ENCODE assay signal across 10 cellular contexts in genomic region chr6:170296423-170296745, GRCh38. TPM values are rescaled to one million over a fixed set of nuclear protein-coding genes. Genes with fewer than 3 reads are reported as not detected.
A peak's percentile ranks its signal among the peaks of the same experiment; 100 is the strongest.
DNase-seq lines count a peak whose midpoint lies in the region; ATAC-seq and TF ChIP-seq lines count a peak whose summit lies in the region.
"Had no signal": no experiment of that assay in that cellular context is flagged by ENCODE, and none has a peak within 500 bp of the region (broad histone marks: within the 10 kb centered on the region; RNA-seq: fewer than 3 reads in every experiment).

No MANE protein-coding gene starts in this region.

- no peaks in the 10 kb centered on the region for H3K36me3 Mint-ChIP-seq in MCF 10A (ENCODE audit: insufficient read depth, unreplicated experiment)
- H3K36me3 Mint-ChIP-seq in naive thymus-derived CD8-positive, alpha-beta T cell, result peaks cover 0 to 5% (median under 1%) of the 10 kb centered on the region in 3 donors

- H4K5ac ChIP-seq in mesendoderm (ENCODE audit: low read length), result no peak overlapping the region

- H3K4me1 Mint-ChIP-seq in MCF 10A (ENCODE audit: insufficient read depth, unreplicated experiment), result peaks cover 10% of the 10 kb centered on the region
- H3K4me1 Mint-ChIP-seq in naive thymus-derived CD8-positive, alpha-beta T cell, result peaks cover 22 to 47% (median 40%) of the 10 kb centered on the region in 4 donors

- peaks cover 0 to 30% of the 10 kb centered on the region in 2 donors for H3K27me3 ChIP-seq in breast epithelium
- peaks cover 68% of the 10 kb centered on the region for H3K27me3 ChIP-seq in mesendoderm (ENCODE audit: insufficient read depth, low read length, poor library complexity)
- H3K27me3 ChIP-seq in transverse colon, result peaks cover 86% of the 10 kb centered on the region

- intact Hi-C loops in breast epithelium (cut with DNase I; ENCODE audit: low total_unique reads), result no loop called here
- intact Hi-C loops in MCF 10A (cut with micrococcal nuclease), result loop anchor here (10.0 kb wide), 2 partner anchors 122 to 1402 kb away; no protein-coding TSS in a partner anchor
- intact Hi-C loops in transverse colon (cut with DNase I; ENCODE audit: low total_unique reads), result no loop called here

- CTCF ChIA-PET in MCF 10A (lab: Yijun Ruan, JAX), result no interaction called here

- H3K4me1 ChIP-seq in breast epithelium (peaks cover 8 to 11% of the 10 kb centered on the region in 2 donors), mesendoderm (ENCODE audit: control insufficient read depth, low read depth, low read length) (no peaks in the 10 kb centered on the region), transverse colon (peaks cover 12 to 48% (median 45%) of the 10 kb centered on the region in 4 donors)

- H3K36me3 ChIP-seq in breast epithelium (no peaks in the 10 kb centered on the region), mesendoderm (ENCODE audit: control insufficient read depth, insufficient read depth, low read length) (no peaks in the 10 kb centered on the region), transverse colon (no peaks in the 10 kb centered on the region)

- H3K4me3 ChIP-seq in breast epithelium (peak overlapping the region; percentile 41 to 78 (median 59)), mesendoderm (ENCODE audit: low read length) (no peak overlapping the region), transverse colon (peak overlapping the region in 3 of 4 donors; percentile 35 to 53 (median 50))

- no peak overlapping the region for H3K4me3 Mint-ChIP-seq in MCF 10A (ENCODE audit: unreplicated experiment)
- peak overlapping the region in 1 of 10 donors; percentile 94 for H3K4me3 Mint-ChIP-seq in naive thymus-derived CD8-positive, alpha-beta T cell
- H3K4me3 Mint-ChIP-seq: activated CD8-positive, alpha-beta T cell treated with anti-CD3 and anti-CD28 coated beads, Interleukin-2, amount 10 ng/mL, durations not matched to agents 7 days and 5 days had no signal

- no peak for TF ChIP-seq POLR2A in breast epithelium (IDR thresholded peaks at IDR 0.05)
- no peak for TF ChIP-seq POLR2A in transverse colon (IDR thresholded peaks at IDR 0.05)

- H3K9me3 ChIP-seq in breast epithelium (peaks cover 0 to 6% of the 10 kb centered on the region in 2 donors), transverse colon (no peaks in the 10 kb centered on the region)

- in situ Hi-C loops in transverse colon (cut with MboI; ENCODE audit: low pct_ligation_motif_present in 1 of 4, low pct_unique_long_range_greater_than_20kb in 1 of 4, low sequenced_read_pairs in 3 of 4), result no loop called here

- no peak overlapping the region for H3K18ac ChIP-seq in mesendoderm (ENCODE audit: low read length)

- no peak overlapping the region for H3K27ac ChIP-seq in breast epithelium
- peak overlapping the region; percentile 71 for H3K27ac ChIP-seq in caudate nucleus (ENCODE audit: low read depth, low read length)
- H3K27ac ChIP-seq in mesendoderm (ENCODE audit: low read depth, low read length), result no peak overlapping the region
- H3K27ac ChIP-seq in transverse colon, result peak overlapping the region; percentile 39 to 77 (median 46)
- H3K27ac ChIP-seq: foreskin keratinocyte had no signal

- no peak overlapping the region for H2BK120ac ChIP-seq in mesendoderm (ENCODE audit: low read depth, low read length)

- no peak for TF ChIP-seq EP300 in transverse colon (IDR thresholded peaks at IDR 0.05; ENCODE audit: low read depth)

- no peak overlapping the region for H2BK5ac ChIP-seq in mesendoderm (ENCODE audit: low read length)

- H3K9ac ChIP-seq in mesendoderm (ENCODE audit: low read length), result no peak overlapping the region

- peak overlapping the region; percentile 34 for H3K56ac ChIP-seq in mesendoderm (ENCODE audit: low read length)

- POLR2A ChIA-PET in MCF 10A (lab: Yijun Ruan, JAX), result interaction anchor here (1.0 kb wide), 1 partner anchor 13 kb away, joined by 3 read pairs; no protein-coding TSS in a partner anchor
- POLR2A ChIA-PET in naive thymus-derived CD8-positive, alpha-beta T cell (lab: Charles Lee), result no interaction called here

- no peak for ATAC-seq in naive thymus-derived CD8-positive, alpha-beta T cell

- no peak overlapping the region for H2BK15ac ChIP-seq in mesendoderm (replicated peaks; ENCODE audit: low read depth)

- TF ChIP-seq CTCF in breast epithelium (IDR thresholded peaks at IDR 0.05) (no peak), MCF 10A (IDR thresholded peaks at IDR 0.05; ENCODE audit: unreplicated experiment) (no peak), transverse colon (IDR thresholded peaks at IDR 0.05) (no peak)

- H3K9me3 Mint-ChIP-seq in MCF 10A (ENCODE audit: unreplicated experiment), result no peaks in the 10 kb centered on the region
- H3K9me3 Mint-ChIP-seq in naive thymus-derived CD8-positive, alpha-beta T cell, result peaks cover 0 to 2% (median under 1%) of the 10 kb centered on the region in 9 donors

- no peak overlapping the region for H2AK5ac ChIP-seq in mesendoderm (ENCODE audit: low read length)

- H3K79me1 ChIP-seq in mesendoderm (ENCODE audit: low read length), result no peaks in the 10 kb centered on the region

- H3K4ac ChIP-seq in mesendoderm (ENCODE audit: low read depth, low read length), result no peak overlapping the region

- H3K4me2 ChIP-seq in mesendoderm (ENCODE audit: low read length), result peak overlapping the region; percentile 78

- WGBS in mesendoderm (ENCODE audit: extremely low coverage, insufficient coverage, low lambda C conversion rate), result no CpG with 5 or more reads among the region's 47 CpGs
- WGBS in transverse colon (ENCODE audit: low coverage in 1 of 2), 2 donors, result no CpG with 5 or more reads among the region's 47 CpGs

- H4K8ac ChIP-seq in mesendoderm (ENCODE audit: low read depth, low read length), result no peak overlapping the region

- H3K79me2 ChIP-seq in mesendoderm (ENCODE audit: control insufficient read depth, insufficient read depth, low read length), result no peaks in the 10 kb centered on the region

- H3K23ac ChIP-seq in mesendoderm (ENCODE audit: low read length), result no peak overlapping the region

- BruUV-seq in MCF 10A (replicated peaks; lab: Mats Ljungman, UMichigan), result no TSS peak

- no peak overlapping the region for H3K27ac Mint-ChIP-seq in MCF 10A (ENCODE audit: low read depth, unreplicated experiment)
- no peak overlapping the region for H3K27ac Mint-ChIP-seq in naive thymus-derived CD8-positive, alpha-beta T cell
- H3K27ac Mint-ChIP-seq: activated CD8-positive, alpha-beta T cell treated with anti-CD3 and anti-CD28 coated beads, Interleukin-2, amount 10 ng/mL, durations not matched to agents 7 days and 5 days had no signal

- H3K27me3 Mint-ChIP-seq in MCF 10A (ENCODE audit: insufficient read depth, unreplicated experiment), result peaks cover 42% of the 10 kb centered on the region
- peaks cover under 1 to 36% (median 10%) of the 10 kb centered on the region in 5 donors for H3K27me3 Mint-ChIP-seq in naive thymus-derived CD8-positive, alpha-beta T cell

- DNase-seq in breast epithelium (ENCODE audit: low spot score in 2 of 2) (no peak), MCF 10A (ENCODE audit: unreplicated experiment) (no peak), caudate nucleus (lab: John Stamatoyannopoulos, UW) (no peak), mesendoderm (no peak), transverse colon (no peak), EL (no peak), NOMO-1 treated with dmso at 0.1 percent for 144 hours (lab: John Stamatoyannopoulos, UW; ENCODE audit: unreplicated experiment) (no peak)
- DNase-seq in naive thymus-derived CD8-positive, alpha-beta T cell, result no peak
- DNase-seq: activated CD8-positive, alpha-beta T cell treated with anti-CD3 and anti-CD28 coated beads, Interleukin-2, amount 10 ng/mL, durations not matched to agents 7 days and 5 days had no signal

RNA-seq across cellular contexts. Expression of gene DLL1, which starts 5.5 kb away (rescaled TPM):
- total RNA-seq in breast epithelium (10 to 100 TPM in 2 of 3 donors, 1 to 10 TPM in 1; 3.8 to 26.9 (median 12.3) TPM), MCF 10A (2022) (0.96 and 1.4 TPM in 2 replicates), transverse colon (10 to 100 TPM; 15.0 to 46.2 (median 25.9) TPM)
- polyA plus RNA-seq in mesendoderm (2013, experiment 1 of 2), result 0.15 TPM
- 0.11 TPM for polyA plus RNA-seq in mesendoderm (2013, experiment 2 of 2)
- 10 to 100 TPM; 14.2 to 15.9 TPM for total RNA-seq in naive thymus-derived CD8-positive, alpha-beta T cell
- polyA plus RNA-seq in naive thymus-derived CD8-positive, alpha-beta T cell, result 1 to 10 TPM in 2 of 3 donors, under 1 TPM in 1; 0.34 to 1.5 (median 1.2) TPM

RNA-seq across cellular contexts. Expression of gene FAM120B, which starts 10.2 kb away (rescaled TPM):
- total RNA-seq in breast epithelium (10 to 100 TPM; 28.8 to 35.0 (median 33.8) TPM), MCF 10A (2022) (23.4 and 29.3 TPM in 2 replicates), transverse colon (10 to 100 TPM; 24.7 to 35.9 (median 26.7) TPM)
- polyA plus RNA-seq in mesendoderm (2013, experiment 1 of 2), result 9.2 TPM
- polyA plus RNA-seq in mesendoderm (2013, experiment 2 of 2), result 9.0 TPM
- 10 to 100 TPM; 52.0 to 52.4 TPM for total RNA-seq in naive thymus-derived CD8-positive, alpha-beta T cell
- 10 to 100 TPM; 16.4 to 34.7 (median 29.6) TPM for polyA plus RNA-seq in naive thymus-derived CD8-positive, alpha-beta T cell

Comparison
In these comparisons a context has a peak if more than half of its experiments do, and no peak if none do; other contexts are left out.
1. H3K27ac ChIP-seq: peak in caudate nucleus (single experiment) and transverse colon (4 of 4); none in breast epithelium (0 of 2) and mesendoderm (single experiment).